22 cellular contexts compared by ENCODE assay signal in genomic region chr12:123243851-123244250, GRCh38. TPM values are rescaled to one million over a fixed set of nuclear protein-coding genes. Genes with fewer than 3 reads are reported as not detected.
DNase-seq lines count a peak whose midpoint lies in the region; ATAC-seq and TF ChIP-seq lines count a peak whose summit lies in the region.
"Had no signal": no experiment of that assay in that cellular context is flagged by ENCODE, and none has a peak within 500 bp of the region (broad histone marks: within the 10 kb centered on the region; RNA-seq: fewer than 3 reads in every experiment).

No MANE protein-coding gene starts in this region.

- no peaks in the 10 kb centered on the region for H3K9me3 Mint-ChIP-seq in activated CD4-positive, alpha-beta T cell treated with anti-CD3 and anti-CD28 coated beads for 36 hours (ENCODE audit: low read depth)
- H3K9me3 Mint-ChIP-seq in CD4-positive, alpha-beta T cell = no peaks in the 10 kb centered on the region

- H3K4me1 ChIP-seq in gastroesophageal sphincter = peaks cover 3 to 33% (median 10%) of the 10 kb centered on the region in 3 donors

- no peak for TF ChIP-seq POLR2A in gastroesophageal sphincter (IDR thresholded peaks at IDR 0.05)

- H3K4me3 Mint-ChIP-seq in activated CD4-positive, alpha-beta T cell treated with anti-CD3 and anti-CD28 coated beads for 36 hours = no peak overlapping the region
- no peak overlapping the region for H3K4me3 Mint-ChIP-seq in CD4-positive, alpha-beta T cell
- H3K4me3 Mint-ChIP-seq: nephron had no signal

- H3K27me3 Mint-ChIP-seq in activated CD4-positive, alpha-beta T cell treated with anti-CD3 and anti-CD28 coated beads for 36 hours = no peaks in the 10 kb centered on the region
- H3K27me3 Mint-ChIP-seq in CD4-positive, alpha-beta T cell = no peaks in the 10 kb centered on the region

- H3K36me3 ChIP-seq in gastroesophageal sphincter = peaks cover 0 to 26% of the 10 kb centered on the region in 2 donors
- H3K36me3 ChIP-seq: ovary had no signal

- H3K27ac Mint-ChIP-seq in activated CD4-positive, alpha-beta T cell treated with anti-CD3 and anti-CD28 coated beads for 36 hours = peak overlapping the region; percentile 63
- H3K27ac Mint-ChIP-seq in CD4-positive, alpha-beta T cell = peak overlapping the region; percentile 79
- H3K27ac Mint-ChIP-seq: nephron had no signal

- no peak overlapping the region for H3K4me3 ChIP-seq in gastroesophageal sphincter
- H3K4me3 ChIP-seq: ovary had no signal

- POLR2A ChIA-PET in activated CD4-positive, alpha-beta T cell treated with anti-CD3 and anti-CD28 coated beads for 36 hours (lab: Charles Lee) = interaction anchor here (3.1 kb wide), 1 partner anchor 10 kb away, joined by 20 read pairs; the partner anchor contains the start of genes MPHOSPH9 and MTRFR
- POLR2A ChIA-PET in CD4-positive, alpha-beta T cell (lab: Charles Lee) = interaction anchor here (0.6 to 4.7 kb wide), 4 partner anchors 11 to 47 kb away, joined by 3 to 65 read pairs (median 3); partner anchors contain the start of genes MPHOSPH9 and MTRFR

- TF ChIP-seq EP300 in gastroesophageal sphincter (IDR thresholded peaks at IDR 0.05) = no peak

- WGBS in gastroesophageal sphincter (ENCODE audit: low coverage in 1 of 2), 2 donors = 83 to 96% methylated on average over 1 to 4 of the region's 5 CpGs

- H3K27me3 ChIP-seq in CD4-positive, alpha-beta T cell (ENCODE audit: control insufficient read depth, insufficient read depth, low read length) = no peaks in the 10 kb centered on the region
- no peaks in the 10 kb centered on the region for H3K27me3 ChIP-seq in gastroesophageal sphincter
- H3K27me3 ChIP-seq: ovary had no signal

- no peak for TF ChIP-seq CTCF in CD4-positive, alpha-beta T cell (IDR thresholded peaks at IDR 0.05)
- no peak for TF ChIP-seq CTCF in gastroesophageal sphincter (IDR thresholded peaks at IDR 0.05)

- H3K27ac ChIP-seq in CD4-positive, alpha-beta T cell (ENCODE audit: low read depth, low read length) = no peak overlapping the region
- H3K27ac ChIP-seq in gastroesophageal sphincter = no peak overlapping the region
- H3K27ac ChIP-seq: HL-60, ovary had no signal

- DNase-seq in activated CD4-positive, alpha-beta T cell treated with anti-CD3 and anti-CD28 coated beads for 36 hours = no peak
- no peak for DNase-seq in activated CD4-positive, alpha-beta T cell treated with anti-CD3 and anti-CD28 coated beads for 48 hours
- DNase-seq in CD4-positive, alpha-beta T cell = no peak
- DNase-seq in left kidney (ENCODE audit: low read depth, low spot score) (peak; percentile 88), inferior parietal cortex (ENCODE audit: extremely low spot score) (no peak)
- no peak for DNase-seq in activated naive CD4-positive, alpha-beta T cell treated with Interleukin-2 at 50 U/mL for 16 hours
- DNase-seq: aorta; C1 segment of cervical spinal cord; HCEC 1CT; NCI-H1092 treated with DMSO at 0.1 percent for 48 hours; NCI-H1930; NCI-H345; ovary; right cardiac atrium; SHP77; stimulated activated CD4-positive, alpha-beta T cell treated with anti-CD3 and anti-CD28 coated beads, Interleukin-4, amount 100 ng/mL, for 1 hour; stimulated activated naive CD4-positive, alpha-beta T cell had no signal

- peaks cover 48% of the 10 kb centered on the region for H3K36me3 Mint-ChIP-seq in activated CD4-positive, alpha-beta T cell treated with anti-CD3 and anti-CD28 coated beads for 36 hours (ENCODE audit: low read depth)
- H3K36me3 Mint-ChIP-seq in CD4-positive, alpha-beta T cell (ENCODE audit: low read depth) = peaks cover 53% of the 10 kb centered on the region

- no peaks in the 10 kb centered on the region for H3K9me3 ChIP-seq in CD4-positive, alpha-beta T cell (ENCODE audit: control insufficient read depth, low read length)
- H3K9me3 ChIP-seq in gastroesophageal sphincter = no peaks in the 10 kb centered on the region
- H3K9me3 ChIP-seq: ovary had no signal

- intact Hi-C loops in activated CD4-positive, alpha-beta T cell treated with anti-CD3 and anti-CD28 coated beads for 36 hours (cut with DNase I, micrococcal nuclease) = no loop called here
- intact Hi-C loops in CD4-positive, alpha-beta T cell (cut with DNase I, micrococcal nuclease) = no loop called here

- CTCF ChIA-PET in activated CD4-positive, alpha-beta T cell treated with anti-CD3 and anti-CD28 coated beads for 36 hours (lab: Charles Lee) = interaction anchor here (0.7 kb wide), 1 partner anchor 11 kb away, joined by 4 read pairs; the partner anchor contains the start of genes MPHOSPH9 and MTRFR
- CTCF ChIA-PET in CD4-positive, alpha-beta T cell (lab: Charles Lee) = interaction anchor here (1.0 kb wide), 1 partner anchor 11 kb away, joined by 4 read pairs; the partner anchor contains the start of genes MPHOSPH9 and MTRFR

- ATAC-seq in activated CD4-positive, alpha-beta T cell treated with anti-CD3 and anti-CD28 coated beads for 36 hours = no peak
- ATAC-seq in CD4-positive, alpha-beta T cell (ENCODE audit: poor library complexity) = no peak
- no peak for ATAC-seq in gastroesophageal sphincter
- ATAC-seq: activated CD4-positive, CD25-positive, alpha-beta regulatory T cell treated with anti-CD3 and anti-CD28 coated beads, Interleukin-2, amount 50 U/mL, for 24 hours; right cardiac atrium had no signal

- H3K4me1 Mint-ChIP-seq in activated CD4-positive, alpha-beta T cell treated with anti-CD3 and anti-CD28 coated beads for 36 hours = peaks cover 55% of the 10 kb centered on the region
- H3K4me1 Mint-ChIP-seq in CD4-positive, alpha-beta T cell (ENCODE audit: low read depth) = peaks cover 67% of the 10 kb centered on the region

TF ChIP-seq in PFSK-1, 5 proteins besides CTCF, POLR2A, EP300 and RAD21:
- TF ChIP-seq TAF1 (IDR thresholded peaks at IDR 0.05; ENCODE audit: borderline replicate concordance, insufficient read depth, low read length) (no peak), POLR2AphosphoS5 (IDR thresholded peaks at IDR 0.05; ENCODE audit: low read depth, low read length) (0 out of 2 replicates have a peak, but pooled peaks have one; percentile 26), SIN3A (IDR thresholded peaks at IDR 0.05; ENCODE audit: borderline replicate concordance, insufficient read depth, low read length) (no peak), REST (IDR thresholded peaks at IDR 0.05; ENCODE audit: insufficient read depth in 1 of 2, low read depth in 2 of 2, low read length in 2 of 2) (no peak), FOXP2 (optimal IDR thresholded peaks at IDR 0.05; ENCODE audit: borderline replicate concordance, extremely low read depth, extremely low read length, insufficient read depth) (no peak)

RNA-seq across cellular contexts. Expression of gene MTRFR, which starts 10.6 kb away (rescaled TPM):
- 10 to 100 TPM; 31.1 to 34.7 TPM for total RNA-seq in activated CD4-positive, alpha-beta T cell treated with anti-CD3 and anti-CD28 coated beads for 36 hours
- 10 to 100 TPM; 43.2 to 44.5 TPM for total RNA-seq in CD4-positive, alpha-beta T cell
- polyA plus RNA-seq in PFSK-1 (2012; ENCODE audit: insufficient read length, low read depth) = 26.4 TPM
- total RNA-seq in gastroesophageal sphincter = 10 to 100 TPM in 3 of 4 donors, 1 to 10 TPM in 1; 9.2 to 25.8 (median 12.9) TPM

RNA-seq across cellular contexts. Expression of gene MPHOSPH9, which starts 10.9 kb away (rescaled TPM):
- total RNA-seq in activated CD4-positive, alpha-beta T cell treated with anti-CD3 and anti-CD28 coated beads for 36 hours = 100 to 1,000 TPM in 1 of 2 experiments, 10 to 100 TPM in 1; 94.0 to 128 TPM
- 10 to 100 TPM; 80.9 to 84.5 TPM for total RNA-seq in CD4-positive, alpha-beta T cell
- 7.9 TPM for polyA plus RNA-seq in PFSK-1 (2012; ENCODE audit: insufficient read length, low read depth)
- 10 to 100 TPM; 11.5 to 26.8 (median 14.7) TPM for total RNA-seq in gastroesophageal sphincter

RNA-seq across cellular contexts. Expression of gene CDK2AP1, which starts 27.8 kb away (rescaled TPM):
- total RNA-seq in activated CD4-positive, alpha-beta T cell treated with anti-CD3 and anti-CD28 coated beads for 36 hours = 10 to 100 TPM; 69.3 to 77.6 TPM
- total RNA-seq in CD4-positive, alpha-beta T cell = 1 to 10 TPM; 2.9 to 3.5 TPM
- 82.4 TPM for polyA plus RNA-seq in PFSK-1 (2012; ENCODE audit: insufficient read length, low read depth)
- 100 to 1,000 TPM in 3 of 4 donors, 10 to 100 TPM in 1; 94.9 to 203 (median 143) TPM for total RNA-seq in gastroesophageal sphincter

Comparison
In these comparisons a context has a peak if more than half of its experiments do, and no peak if none do; other contexts are left out.
1. RNA of gene CDK2AP1, which starts 27.8 kb away (total RNA-seq): 94.9 to 203 TPM in gastroesophageal sphincter and 69.3 to 77.6 TPM in activated CD4-positive, alpha-beta T cell treated with anti-CD3 and anti-CD28 coated beads for 36 hours; 2.9 to 3.5 TPM in CD4-positive, alpha-beta T cell; every median in the first group is over 10 times any median in the second.